11 cellular contexts compared by ENCODE assay signal in genomic region chr2:197052371-197052770, GRCh38.
DNase-seq lines count a peak whose midpoint lies in the region; ATAC-seq and TF ChIP-seq lines count a peak whose summit lies in the region.
"Had no signal": no experiment of that assay in that cellular context is flagged by ENCODE, and none has a peak within 500 bp of the region (broad histone marks: within the 10 kb centered on the region; RNA-seq: fewer than 3 reads in every experiment).

No MANE protein-coding gene starts in this region.

- H3K4me2 ChIP-seq in osteoblast (ENCODE audit: insufficient read depth, low read length): no peak overlapping the region

- TF ChIP-seq CTCF in CD8-positive, alpha-beta T cell (IDR thresholded peaks at IDR 0.05): no peak
- no peak for TF ChIP-seq CTCF in osteoblast (IDR thresholded peaks at IDR 0.05; ENCODE audit: extremely low read depth, low read depth, low read length)

- H3K9me3 ChIP-seq in CD8-positive, alpha-beta T cell (ENCODE audit: low read length): peaks cover 7% of the 10 kb centered on the region
- H3K9me3 ChIP-seq in osteoblast (ENCODE audit: low read depth, low read length): no peaks in the 10 kb centered on the region

- no peaks in the 10 kb centered on the region for H4K20me1 ChIP-seq in osteoblast (ENCODE audit: insufficient read depth, low read length)

- H3K27me3 Mint-ChIP-seq in CD8-positive, alpha-beta T cell (ENCODE audit: low read depth): no peaks in the 10 kb centered on the region
- H3K27me3 Mint-ChIP-seq in effector memory CD8-positive, alpha-beta T cell: no peaks in the 10 kb centered on the region
- H3K27me3 Mint-ChIP-seq: B cell had no signal

- H3K79me2 ChIP-seq in osteoblast (ENCODE audit: insufficient read depth, low read length): no peaks in the 10 kb centered on the region

- H3K4me1 Mint-ChIP-seq in CD8-positive, alpha-beta T cell (ENCODE audit: low read depth): peaks cover 7% of the 10 kb centered on the region
- H3K4me1 Mint-ChIP-seq in effector memory CD8-positive, alpha-beta T cell (ENCODE audit: low read depth in 2 of 2): peaks cover 4 to 17% of the 10 kb centered on the region in 2 donors
- H3K4me1 Mint-ChIP-seq: B cell had no signal

- peak overlapping the region; percentile 60 for H3K27ac Mint-ChIP-seq in CD8-positive, alpha-beta T cell
- peak overlapping the region in 1 of 2 donors; percentile 45 for H3K27ac Mint-ChIP-seq in effector memory CD8-positive, alpha-beta T cell

- intact Hi-C loops in CD8-positive, alpha-beta T cell (cut with DNase I, micrococcal nuclease): no loop called here

- no peaks in the 10 kb centered on the region for H3K27me3 ChIP-seq in CD8-positive, alpha-beta T cell (ENCODE audit: insufficient read depth, low read length)
- H3K27me3 ChIP-seq in osteoblast (ENCODE audit: insufficient read depth, low read length): no peaks in the 10 kb centered on the region
- H3K27me3 ChIP-seq: dorsolateral prefrontal cortex had no signal

- peaks cover 18% of the 10 kb centered on the region for H3K36me3 ChIP-seq in CD8-positive, alpha-beta T cell (ENCODE audit: insufficient read depth, low read length)
- no peaks in the 10 kb centered on the region for H3K36me3 ChIP-seq in osteoblast (ENCODE audit: insufficient read depth, low read length)

- H3K27ac ChIP-seq in CD8-positive, alpha-beta T cell (ENCODE audit: low read depth, low read length): no peak overlapping the region
- H3K27ac ChIP-seq in osteoblast (ENCODE audit: low read depth, low read length): no peak overlapping the region
- H3K27ac ChIP-seq: dorsolateral prefrontal cortex, left ventricle myocardium inferior had no signal

- DNase-seq in CD8-positive, alpha-beta T cell: no peak
- DNase-seq in GF-D8 (lab: John Stamatoyannopoulos, UW) (peak; percentile 63), NCI-H69 (lab: John Stamatoyannopoulos, UW) (peak; percentile 91), osteoblast (ENCODE audit: insufficient read length, low spot score, missing footprints) (no peak)
- DNase-seq in effector memory CD8-positive, alpha-beta T cell: no peak
- DNase-seq: left ventricle myocardium inferior, NCI-H2227 treated with DMSO at 0.1 percent for 48 hours had no signal

- peaks cover 90% of the 10 kb centered on the region for H3K36me3 Mint-ChIP-seq in CD8-positive, alpha-beta T cell
- peaks cover 60% of the 10 kb centered on the region for H3K36me3 Mint-ChIP-seq in effector memory CD8-positive, alpha-beta T cell (ENCODE audit: insufficient read depth)

- POLR2A ChIA-PET in CD8-positive, alpha-beta T cell (lab: Charles Lee): interaction anchor here (1.0 kb wide), 1 partner anchor 9 kb away, joined by 3 read pairs; no protein-coding TSS in a partner anchor

- no peak overlapping the region for H3K4me3 Mint-ChIP-seq in CD8-positive, alpha-beta T cell
- no peak overlapping the region for H3K4me3 Mint-ChIP-seq in effector memory CD8-positive, alpha-beta T cell
- H3K4me3 Mint-ChIP-seq: B cell had no signal

- CTCF ChIA-PET in CD8-positive, alpha-beta T cell (lab: Charles Lee): interaction anchor here (1.0 kb wide), 1 partner anchor 9 kb away, joined by 3 read pairs; no protein-coding TSS in a partner anchor

- no peaks in the 10 kb centered on the region for H3K4me1 ChIP-seq in CD8-positive, alpha-beta T cell (ENCODE audit: insufficient read depth, low read length)
- H3K4me1 ChIP-seq in osteoblast (ENCODE audit: insufficient read depth, low read length): no peaks in the 10 kb centered on the region

- H2AFZ ChIP-seq in osteoblast (ENCODE audit: low read length): no peak overlapping the region

- H3K4me3 ChIP-seq in CD8-positive, alpha-beta T cell (ENCODE audit: low read depth, low read length): no peak overlapping the region
- H3K4me3 ChIP-seq in osteoblast (ENCODE audit: insufficient read depth, low read length): no peak overlapping the region
- H3K4me3 ChIP-seq: dorsolateral prefrontal cortex, left ventricle myocardium inferior had no signal

- ATAC-seq in CD8-positive, alpha-beta T cell: no peak
- peak; percentile 29 for ATAC-seq in effector memory CD8-positive, alpha-beta T cell (replicated peaks)
- ATAC-seq in GM21576 (IDR thresholded peaks at IDR 0.05; ENCODE audit: unreplicated experiment) (no peak), esophagus mucosa (no peak)

- H3K9me3 Mint-ChIP-seq in CD8-positive, alpha-beta T cell: peaks cover 11% of the 10 kb centered on the region
- H3K9me3 Mint-ChIP-seq in effector memory CD8-positive, alpha-beta T cell: peaks cover 5 to 15% of the 10 kb centered on the region in 2 donors

Comparison
In these comparisons a context has a peak if more than half of its experiments do, and no peak if none do; other contexts are left out.
1. DNase-seq: peak in GF-D8 (single experiment) and NCI-H69 (single experiment); none in CD8-positive, alpha-beta T cell (0 of 7), effector memory CD8-positive, alpha-beta T cell (0 of 3) and osteoblast (single experiment).